1 cellular context compared by ENCODE assay signal in the genomic region with DNA sequence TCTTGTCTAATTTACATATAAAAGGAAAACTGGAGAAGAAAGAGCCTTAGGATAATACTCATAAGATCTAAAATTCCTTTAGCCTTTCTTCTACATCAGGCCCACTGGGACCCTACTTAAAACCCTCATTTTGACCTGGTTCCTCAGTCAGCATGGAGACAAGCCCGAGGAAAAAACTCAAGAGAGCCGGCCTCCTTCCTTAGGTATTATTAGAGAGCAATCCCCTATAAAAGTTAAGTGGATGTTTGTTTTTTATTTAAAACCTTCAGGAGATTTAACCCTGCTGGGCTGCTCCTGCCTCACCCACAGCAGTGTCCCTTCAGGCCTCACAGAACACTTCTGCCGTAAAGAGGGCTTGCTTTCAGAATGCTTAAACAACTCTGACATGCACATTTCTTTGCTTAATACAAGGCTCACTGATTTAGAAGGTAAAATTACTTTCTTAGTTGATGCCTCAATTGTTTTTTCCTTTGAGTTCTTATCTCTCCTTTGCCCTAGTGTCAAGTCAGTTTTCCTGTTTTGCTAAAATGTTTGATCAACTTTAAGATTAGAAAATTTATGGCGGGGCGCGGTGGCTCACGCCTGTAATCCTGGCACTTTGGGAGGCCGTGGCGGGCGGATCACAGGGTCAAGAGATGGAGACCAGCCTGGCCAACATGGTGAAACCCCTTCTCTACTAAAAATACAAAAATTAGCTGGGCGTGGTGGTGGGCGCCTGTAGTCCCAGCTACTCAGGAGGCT.
TF ChIP-seq lines count a peak whose summit lies in the region.

No MANE protein-coding gene starts in this region.

TF ChIP-seq in IMR-90, 13 proteins besides CTCF, POLR2A, EP300 and RAD21:
- no peak for TF ChIP-seq ELK1 (IDR thresholded peaks at IDR 0.05; ENCODE audit: borderline replicate concordance, low read depth, low read length)
- TF ChIP-seq SMC3 (IDR thresholded peaks at IDR 0.05; ENCODE audit: low read depth, low read length): no peak
- no peak for TF ChIP-seq MAFK (IDR thresholded peaks at IDR 0.05; ENCODE audit: low read depth, low read length)
- no peak for TF ChIP-seq FOS (IDR thresholded peaks at IDR 0.05; ENCODE audit: low read depth, low read length)
- TF ChIP-seq CHD1 (IDR thresholded peaks at IDR 0.05; ENCODE audit: low read depth, low read length): no peak
- no peak for TF ChIP-seq RCOR1 (IDR thresholded peaks at IDR 0.05; ENCODE audit: insufficient replicate concordance, low read length)
- no peak for TF ChIP-seq NFE2L2 (IDR thresholded peaks at IDR 0.05; ENCODE audit: low read depth, low read length)
- no peak for TF ChIP-seq CEBPB (IDR thresholded peaks at IDR 0.05; ENCODE audit: low read depth, low read length)
- no peak for TF ChIP-seq MAZ (IDR thresholded peaks at IDR 0.05; ENCODE audit: borderline replicate concordance, low read depth, low read length)
- no peak for TF ChIP-seq USF2 (IDR thresholded peaks at IDR 0.05; ENCODE audit: low read depth, low read length)
- TF ChIP-seq MXI1 (IDR thresholded peaks at IDR 0.05; ENCODE audit: borderline replicate concordance, low read depth, low read length): no peak
- TF ChIP-seq BHLHE40 (IDR thresholded peaks at IDR 0.05; ENCODE audit: low read depth, low read length): no peak
- TF ChIP-seq RFX5 (IDR thresholded peaks at IDR 0.05; ENCODE audit: low read depth, low read length): no peak
